In genomic region chr15:27692438-27692837, GRCh38 we compare ENCODE assay signal across 29 cellular contexts.
"Had no signal": no experiment of that assay in that cellular context is flagged by ENCODE, and none has a peak within 500 bp of the region (broad histone marks: within the 10 kb centered on the region; RNA-seq: fewer than 3 reads in every experiment).

No MANE protein-coding gene starts in this region.

- ATAC-seq: activated CD8-positive, alpha-beta T cell treated with anti-CD3 and anti-CD28 coated beads, Interleukin-2, amount 10 ng/mL, durations not matched to agents 7 days and 5 days; Panc1; SK-N-SH treated with all-trans-retinoic acid at 6 μM for 48 hours had no signal

- H3K27ac ChIP-seq: adrenal gland, SJSA1 had no signal

- H3K36me3 ChIP-seq: adrenal gland, SJSA1 had no signal

- H3K4me1 ChIP-seq: adrenal gland, SJSA1 had no signal

- H3K9me3 ChIP-seq: adrenal gland, SJSA1 had no signal

- H3K4me3 ChIP-seq: adrenal gland, SJSA1 had no signal

- DNase-seq: activated CD4-positive, alpha-beta T cell treated with anti-CD3 and anti-CD28 coated beads for 48 hours; activated CD4-positive, alpha-beta T cell treated with anti-CD3 and anti-CD28 coated beads, Interleukin-2, amount 50 U/mL, for 4 hours; activated CD4-positive, CD25-positive, alpha-beta regulatory T cell treated with anti-CD3 and anti-CD28 coated beads, Interleukin-2, amount 50 U/mL, for 72 hours; activated CD8-positive, alpha-beta memory T cell treated with anti-CD3 and anti-CD28 coated beads, Interleukin-2, amount 50 U/mL, for 48 hours; activated CD8-positive, alpha-beta T cell treated with anti-CD3 and anti-CD28 coated beads, Interleukin-2, amount 10 ng/mL, durations not matched to agents 7 days and 5 days; activated naive CD4-positive, alpha-beta T cell treated with anti-CD3 and anti-CD28 coated beads, Interleukin-2, amount 50 U/mL, for 16 hours; activated naive CD8-positive, alpha-beta T cell treated with anti-CD3 and anti-CD28 coated beads, Interleukin-2, amount 10 ng/mL, durations not matched to agents 7 days and 5 days; activated T-cell treated with anti-CD3 and anti-CD28 coated beads, Interleukin-2, amount 50 U/mL, for 1 hour; adrenal gland; anterior cingulate cortex; Kasumi-1; KBM-7; NCI-H1105 treated with DMSO at 0.1 percent for 48 hours; NCI-H1436 treated with DMSO at 0.1 percent for 48 hours; NCI-H187 treated with DMSO at 0.1 percent for 48 hours; NCI-H2081 treated with DMSO at 0.1 percent for 48 hours; NCI-H2171; NCI-H2227 treated with DMSO at 0.1 percent for 48 hours; NCI-H446 treated with DMSO at 0.1 percent for 48 hours; NCI-H524 treated with DMSO at 0.1 percent for 48 hours; NCI-H774; NK-92 treated with Interleukin-12 subunit alpha and Interleukin-12 subunit beta, amount 100 ng/mL, for 24 hours; OCI-M1; RPMI8226; SHP77; SW 1271 had no signal

- H3K27me3 ChIP-seq: adrenal gland, SJSA1 had no signal
